30 cellular contexts compared by ENCODE assay signal in genomic region chr19:3310711-3311110, GRCh38. TPM values are rescaled to one million over a fixed set of nuclear protein-coding genes. Genes with fewer than 3 reads are reported as not detected.
DNase-seq lines count a peak whose midpoint lies in the region; ATAC-seq and TF ChIP-seq lines count a peak whose summit lies in the region.
"Had no signal": no experiment of that assay in that cellular context is flagged by ENCODE, and none has a peak within 500 bp of the region (broad histone marks: within the 10 kb centered on the region; RNA-seq: fewer than 3 reads in every experiment).

No MANE protein-coding gene starts in this region.

- ATAC-seq in CD4-positive, alpha-beta T cell (ENCODE audit: poor library complexity): no peak
- ATAC-seq in left ventricle myocardium superior: no peak
- ATAC-seq in effector memory CD8-positive, alpha-beta T cell (replicated peaks): no peak
- ATAC-seq: A549; CD8-positive, alpha-beta T cell had no signal

- no peak for DNase-seq in CD4-positive, alpha-beta T cell
- DNase-seq in left ventricle myocardium superior: no peak
- DNase-seq in effector memory CD8-positive, alpha-beta T cell: no peak
- DNase-seq: 8988T; ACHN; AML-193; BE2C; C1 segment of cervical spinal cord; Caco-2; Calu3; CD4-positive, alpha-beta memory T cell; CD4-positive, CD25-positive, alpha-beta regulatory T cell; CD8-positive, alpha-beta memory T cell; CD8-positive, alpha-beta T cell; COR-L47; DMS 273 treated with DMSO at 0.1 percent for 48 hours; DMS153; DMS53; DMS79; DMS79 treated with DMSO at 0.1 percent for 48 hours; DND-41; EL had no signal

- peaks cover 39% of the 10 kb centered on the region for H3K27me3 Mint-ChIP-seq in CD4-positive, alpha-beta T cell
- H3K27me3 Mint-ChIP-seq in effector memory CD8-positive, alpha-beta T cell: peaks cover 43 to 59% of the 10 kb centered on the region in 2 donors

- H3K36me3 ChIP-seq in HEK293 (ENCODE audit: control insufficient read depth in 2 of 2, insufficient read depth in 1 of 2, low read length in 2 of 2): no peaks in the 10 kb centered on the region
- H3K36me3 ChIP-seq: BE2C; BLaER1; BLaER1 treated with 17β-estradiol and CSF1 and Interleukin-3, amounts not matched to agents 10 nM and 100 nM had no signal

- H3K9me3 Mint-ChIP-seq in CD4-positive, alpha-beta T cell: no peaks in the 10 kb centered on the region
- no peaks in the 10 kb centered on the region for H3K9me3 Mint-ChIP-seq in effector memory CD8-positive, alpha-beta T cell
- H3K9me3 Mint-ChIP-seq: CD4-positive, alpha-beta memory T cell; CD8-positive, alpha-beta T cell had no signal

- no peak overlapping the region for H3K27ac ChIP-seq in CD4-positive, alpha-beta T cell (ENCODE audit: low read depth, low read length)
- H3K27ac ChIP-seq in HEK293 (ENCODE audit: extremely low read depth, low read depth, low read length): no peak overlapping the region
- H3K27ac ChIP-seq: 22Rv1; A549; BLaER1; BLaER1 treated with 17β-estradiol and CSF1 and Interleukin-3, amounts not matched to agents 10 nM and 100 nM; C4-2B had no signal

- CTCF ChIA-PET in CD4-positive, alpha-beta T cell (lab: Charles Lee): no interaction called here
- CTCF ChIA-PET in HEK293 (lab: Yijun Ruan, JAX): no interaction called here

- H3K27me3 ChIP-seq in CD4-positive, alpha-beta T cell (ENCODE audit: control insufficient read depth, insufficient read depth, low read length): peaks cover 16% of the 10 kb centered on the region

- H3K36me3 Mint-ChIP-seq in CD4-positive, alpha-beta T cell (ENCODE audit: low read depth): no peaks in the 10 kb centered on the region
- peaks cover 3% of the 10 kb centered on the region for H3K36me3 Mint-ChIP-seq in effector memory CD8-positive, alpha-beta T cell (ENCODE audit: insufficient read depth)
- H3K36me3 Mint-ChIP-seq: CD14-positive monocyte; CD4-positive, alpha-beta memory T cell; CD4-positive, CD25-positive, alpha-beta regulatory T cell; CD8-positive, alpha-beta memory T cell; CD8-positive, alpha-beta T cell had no signal

- no peak overlapping the region for H3K4me3 Mint-ChIP-seq in CD4-positive, alpha-beta T cell
- no peak overlapping the region for H3K4me3 Mint-ChIP-seq in effector memory CD8-positive, alpha-beta T cell
- H3K4me3 Mint-ChIP-seq: B cell; CD4-positive, alpha-beta memory T cell; CD4-positive, CD25-positive, alpha-beta regulatory T cell; CD8-positive, alpha-beta memory T cell; CD8-positive, alpha-beta T cell had no signal

- TF ChIP-seq CTCF in CD4-positive, alpha-beta T cell (IDR thresholded peaks at IDR 0.05): peak; percentile 9
- no peak for TF ChIP-seq CTCF in HEK293 (tag by site-specific recombination; IDR thresholded peaks at IDR 0.05)

- no peak overlapping the region for H3K27ac Mint-ChIP-seq in CD4-positive, alpha-beta T cell
- H3K27ac Mint-ChIP-seq in effector memory CD8-positive, alpha-beta T cell: no peak overlapping the region
- H3K27ac Mint-ChIP-seq: B cell; CD14-positive monocyte; CD4-positive, alpha-beta memory T cell; CD4-positive, CD25-positive, alpha-beta regulatory T cell; CD8-positive, alpha-beta T cell had no signal

- no peaks in the 10 kb centered on the region for H3K4me1 ChIP-seq in HEK293 (ENCODE audit: control insufficient read depth, insufficient read depth, low read length)
- H3K4me1 ChIP-seq: A549; BE2C; BLaER1; BLaER1 treated with 17β-estradiol and CSF1 and Interleukin-3, amounts not matched to agents 10 nM and 100 nM; Caco-2 had no signal

- no peaks in the 10 kb centered on the region for H3K9me3 ChIP-seq in CD4-positive, alpha-beta T cell (ENCODE audit: control insufficient read depth, low read length)
- no peaks in the 10 kb centered on the region for H3K9me3 ChIP-seq in HEK293 (ENCODE audit: control insufficient read depth, insufficient read depth, low read depth, low read length)
- H3K9me3 ChIP-seq: A549; BLaER1; BLaER1 treated with 17β-estradiol and CSF1 and Interleukin-3, amounts not matched to agents 10 nM and 100 nM; Caco-2 had no signal

- no peaks in the 10 kb centered on the region for H3K4me1 Mint-ChIP-seq in CD4-positive, alpha-beta T cell (ENCODE audit: low read depth)
- peaks cover 2 to 3% of the 10 kb centered on the region in 2 donors for H3K4me1 Mint-ChIP-seq in effector memory CD8-positive, alpha-beta T cell (ENCODE audit: low read depth in 2 of 2)
- H3K4me1 Mint-ChIP-seq: B cell; CD14-positive monocyte; CD8-positive, alpha-beta memory T cell had no signal

- POLR2A ChIA-PET in CD4-positive, alpha-beta T cell (lab: Charles Lee): no interaction called here
- POLR2A ChIA-PET in HEK293 (lab: Yijun Ruan, JAX): no interaction called here

- H3K4me3 ChIP-seq in HEK293 (ENCODE audit: low read depth, low read length): no peak overlapping the region
- H3K4me3 ChIP-seq: A549; BLaER1; BLaER1 treated with 17β-estradiol and CSF1 and Interleukin-3, amounts not matched to agents 10 nM and 100 nM had no signal

- intact Hi-C loops in CD4-positive, alpha-beta T cell (cut with DNase I, micrococcal nuclease): no loop called here
- intact Hi-C loops in left ventricle myocardium superior (cut with micrococcal nuclease): no loop called here

TF ChIP-seq in HEK293, 187 proteins besides CTCF, POLR2A, EP300 and RAD21:
- TF ChIP-seq ZNF155 (tag by site-specific recombination; IDR thresholded peaks at IDR 0.05) (no peak), ZNF670 (tag by site-specific recombination; IDR thresholded peaks at IDR 0.05; ENCODE audit: low read depth) (no peak), ZNF596 (tag by site-specific recombination; IDR thresholded peaks at IDR 0.05) (peak; percentile 89), ZNF416 (tag by site-specific recombination; IDR thresholded peaks at IDR 0.05) (no peak), ZNF837 (tag by site-specific recombination; IDR thresholded peaks at IDR 0.05) (no peak), MYNN (tag by site-specific recombination; IDR thresholded peaks at IDR 0.05; ENCODE audit: borderline replicate concordance) (no peak), PRDM1 (tag by site-specific recombination; IDR thresholded peaks at IDR 0.05) (peak; percentile 91), ZNF239 (tag by site-specific recombination; IDR thresholded peaks at IDR 0.05) (no peak), ZNF169 (tag by site-specific recombination; IDR thresholded peaks at IDR 0.05) (peak; percentile 97), KLF10 (tag by site-specific recombination; IDR thresholded peaks at IDR 0.05) (no peak)
- TF ChIP-seq, protein P1, sequence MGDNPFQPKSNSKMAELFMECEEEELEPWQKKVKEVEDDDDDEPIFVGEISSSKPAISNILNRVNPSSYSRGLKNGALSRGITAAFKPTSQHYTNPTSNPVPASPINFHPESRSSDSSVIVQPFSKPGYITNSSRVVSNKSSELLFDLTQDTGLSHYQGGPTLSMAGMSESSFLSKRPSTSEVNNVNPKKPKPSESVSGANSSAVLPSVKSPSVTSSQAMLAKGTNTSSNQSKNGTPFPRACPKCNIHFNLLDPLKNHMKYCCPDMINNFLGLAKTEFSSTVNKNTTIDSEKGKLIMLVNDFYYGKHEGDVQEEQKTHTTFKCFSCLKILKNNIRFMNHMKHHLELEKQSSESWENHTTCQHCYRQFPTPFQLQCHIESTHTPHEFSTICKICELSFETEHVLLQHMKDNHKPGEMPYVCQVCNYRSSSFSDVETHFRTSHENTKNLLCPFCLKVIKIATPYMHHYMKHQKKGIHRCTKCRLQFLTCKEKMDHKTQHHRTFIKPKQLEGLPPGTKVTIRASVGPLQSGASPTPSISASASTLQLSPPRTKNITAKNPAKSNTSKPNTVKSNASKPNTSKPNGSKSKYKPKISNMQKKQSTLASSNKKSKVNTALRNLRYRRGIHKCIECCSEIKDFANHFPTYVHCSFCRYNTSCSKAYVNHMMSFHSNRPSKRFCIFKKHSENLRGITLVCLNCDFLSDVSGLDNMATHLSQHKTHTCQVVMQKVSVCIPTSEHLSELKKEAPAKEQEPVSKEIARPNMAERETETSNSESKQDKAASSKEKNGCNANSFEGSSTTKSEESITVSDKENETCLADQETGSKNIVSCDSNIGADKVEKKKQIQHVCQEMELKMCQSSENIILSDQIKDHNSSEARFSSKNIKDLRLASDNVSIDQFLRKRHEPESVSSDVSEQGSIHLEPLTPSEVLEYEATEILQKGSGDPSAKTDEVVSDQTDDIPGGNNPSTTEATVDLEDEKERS (tag by site-specific recombination; IDR thresholded peaks at IDR 0.05): no peak
- TF ChIP-seq, protein P2, sequence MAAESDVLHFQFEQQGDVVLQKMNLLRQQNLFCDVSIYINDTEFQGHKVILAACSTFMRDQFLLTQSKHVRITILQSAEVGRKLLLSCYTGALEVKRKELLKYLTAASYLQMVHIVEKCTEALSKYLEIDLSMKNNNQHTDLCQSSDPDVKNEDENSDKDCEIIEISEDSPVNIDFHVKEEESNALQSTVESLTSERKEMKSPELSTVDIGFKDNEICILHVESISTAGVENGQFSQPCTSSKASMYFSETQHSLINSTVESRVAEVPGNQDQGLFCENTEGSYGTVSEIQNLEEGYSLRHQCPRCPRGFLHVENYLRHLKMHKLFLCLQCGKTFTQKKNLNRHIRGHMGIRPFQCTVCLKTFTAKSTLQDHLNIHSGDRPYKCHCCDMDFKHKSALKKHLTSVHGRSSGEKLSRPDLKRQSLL (tag by site-specific recombination; IDR thresholded peaks at IDR 0.05): peak; percentile 53; the same call in 1 of the 2 replicates
TF ChIP-seq in HEK293: peak in this region for 4.

RNA-seq across cellular contexts. Expression of gene NFIC, which starts 55.7 kb away (rescaled TPM):
- 10 to 100 TPM; 22.1 to 22.2 TPM for total RNA-seq in CD4-positive, alpha-beta T cell
- 178 TPM for total RNA-seq in left ventricle myocardium superior
